ENCODE assay signal across 12 cellular contexts in genomic region chr4:110163327-110164070, GRCh38. TPM values are rescaled to one million over a fixed set of nuclear protein-coding genes. Genes with fewer than 3 reads are reported as not detected.
DNase-seq lines count a peak whose midpoint lies in the region; ATAC-seq, FAIRE-seq and TF ChIP-seq lines count a peak whose summit lies in the region.
"Had no signal": no experiment of that assay in that cellular context is flagged by ENCODE, and none has a peak within 500 bp of the region (broad histone marks: within the 10 kb centered on the region; RNA-seq: fewer than 3 reads in every experiment).

No MANE protein-coding gene starts in this region.

- H3K27me3 Mint-ChIP-seq in Calu3 (ENCODE audit: unreplicated experiment) (no peaks in the 10 kb centered on the region), nephron (ENCODE audit: low read depth) (no peaks in the 10 kb centered on the region)
- H3K27me3 Mint-ChIP-seq: activated naive CD8-positive, alpha-beta T cell treated with anti-CD3 and anti-CD28 coated beads, Interleukin-2, amount 10 ng/mL, durations not matched to agents 7 days and 5 days had no signal

- no peaks in the 10 kb centered on the region for H3K27me3 ChIP-seq in bronchial epithelial cell (ENCODE audit: control insufficient read depth, insufficient read depth, low read length)
- H3K27me3 ChIP-seq: heart left ventricle had no signal

- no peak for FAIRE-seq in bronchial epithelial cell (lab: Jason Lieb, UNC)

- TF ChIP-seq CTCF in Calu3 (IDR thresholded peaks at IDR 0.05; ENCODE audit: unreplicated experiment): no peak
- no peak for TF ChIP-seq CTCF in bronchial epithelial cell (IDR thresholded peaks at IDR 0.05; ENCODE audit: insufficient read depth, low read length, severe bottlenecking)
- no peak for TF ChIP-seq CTCF in nephron (IDR thresholded peaks at IDR 0.05; ENCODE audit: unreplicated experiment in 3 of 3)

- ATAC-seq in HG02642 (IDR thresholded peaks at IDR 0.05; ENCODE audit: poor library complexity, unreplicated experiment) (no peak), HG02763 (IDR thresholded peaks at IDR 0.05; ENCODE audit: unreplicated experiment) (no peak), left lobe of liver (no peak)

- H3K4me1 Mint-ChIP-seq in Calu3 (ENCODE audit: low read depth, unreplicated experiment) (peaks cover 39% of the 10 kb centered on the region), nephron (peaks cover 34% of the 10 kb centered on the region)

- H3K9me3 Mint-ChIP-seq in Calu3 (ENCODE audit: low read depth, unreplicated experiment) (no peaks in the 10 kb centered on the region), nephron (no peaks in the 10 kb centered on the region)
- H3K9me3 Mint-ChIP-seq: neural crest cell had no signal

- H3K4me3 ChIP-seq in bronchial epithelial cell (ENCODE audit: low read depth, low read length): no peak overlapping the region
- H3K4me3 ChIP-seq: heart left ventricle had no signal

- DNase-seq in Calu3: no peak
- DNase-seq in NCI-H460 (ENCODE audit: extremely low read depth, low read depth): peak; percentile 13
- peak; percentile 84 for DNase-seq in bronchial epithelial cell (ENCODE audit: low read depth)
- DNase-seq in SW480 (ENCODE audit: low spot score): no peak
- DNase-seq in left lobe of liver (ENCODE audit: low spot score): no peak
- DNase-seq: activated naive CD8-positive, alpha-beta T cell treated with anti-CD3 and anti-CD28 coated beads, Interleukin-2, amount 10 ng/mL, durations not matched to agents 7 days and 5 days; heart left ventricle; T-helper 9 cell had no signal

- H3K27ac Mint-ChIP-seq in Calu3 (ENCODE audit: unreplicated experiment) (peak overlapping the region; percentile 50), nephron (peak overlapping the region; percentile 43 to 85 (median 60))
- H3K27ac Mint-ChIP-seq: activated naive CD8-positive, alpha-beta T cell treated with anti-CD3 and anti-CD28 coated beads, Interleukin-2, amount 10 ng/mL, durations not matched to agents 7 days and 5 days had no signal

- H3K4me3 Mint-ChIP-seq in Calu3 (ENCODE audit: low read depth, unreplicated experiment) (no peak overlapping the region), nephron (no peak overlapping the region)
- H3K4me3 Mint-ChIP-seq: activated naive CD8-positive, alpha-beta T cell treated with anti-CD3 and anti-CD28 coated beads, Interleukin-2, amount 10 ng/mL, durations not matched to agents 7 days and 5 days; neural crest cell had no signal

- CTCF ChIA-PET in Calu3 (lab: Charles Lee): no interaction called here

- H3K36me3 Mint-ChIP-seq in Calu3 (ENCODE audit: insufficient read depth, unreplicated experiment) (no peaks in the 10 kb centered on the region), nephron (ENCODE audit: low read depth) (peaks cover 22% of the 10 kb centered on the region)

- BruUV-seq in Calu3 (replicated peaks; lab: Mats Ljungman, UMichigan): no TSS peak

- intact Hi-C loops in Calu3 (cut with micrococcal nuclease; ENCODE audit: unreplicated experiment): no loop called here

- peaks cover 2% of the 10 kb centered on the region for H3K36me3 ChIP-seq in bronchial epithelial cell (ENCODE audit: control insufficient read depth, insufficient read depth, low read length)
- H3K36me3 ChIP-seq: heart left ventricle had no signal

RNA-seq across cellular contexts. Expression of gene ELOVL6, which starts 34.9 kb away (rescaled TPM):
- 26.1 and 31.3 TPM in 2 replicates for total RNA-seq in Calu3 (2022)
- total RNA-seq in NCI-H460 (2014; rRNA removed; shearing (Covaris generic)): 10.2 and 11.9 TPM in 2 replicates
- 19.3 and 19.6 TPM in 2 replicates for polyA plus RNA-seq in NCI-H460 (2014; cell fraction: nucleus; rRNA removed)
- 6.8 and 9.2 TPM in 2 replicates for total RNA-seq in bronchial epithelial cell
- 35.0 TPM for total RNA-seq in left lobe of liver

Comparison
In these comparisons a context has a peak if more than half of its experiments do, and no peak if none do; other contexts are left out.
1. DNase-seq: peak in NCI-H460 (single experiment) and bronchial epithelial cell (single experiment); none in Calu3 (single experiment), SW480 (single experiment) and left lobe of liver (single experiment).